13 cellular contexts compared by ENCODE assay signal in genomic region chr4:7295201-7295916, GRCh38.
DNase-seq lines count a peak whose midpoint lies in the region; ATAC-seq and TF ChIP-seq lines count a peak whose summit lies in the region.
"Had no signal": no experiment of that assay in that cellular context is flagged by ENCODE, and none has a peak within 500 bp of the region (broad histone marks: within the 10 kb centered on the region; RNA-seq: fewer than 3 reads in every experiment).

No MANE protein-coding gene starts in this region.

- no peak for TF ChIP-seq EP300 in ovary (IDR thresholded peaks at IDR 0.05)

- H3K27ac ChIP-seq in angular gyrus (ENCODE audit: low read depth, low read length), result peak overlapping the region; percentile 24
- peak overlapping the region in 2 of 10 donors; percentile 13 to 53 for H3K27ac ChIP-seq in heart right ventricle
- H3K27ac ChIP-seq in ovary, result no peak overlapping the region
- H3K27ac ChIP-seq: gastrocnemius medialis had no signal

- H3K4me3 Mint-ChIP-seq in activated T-cell treated with anti-CD3 and anti-CD28 coated beads, Interleukin-2, amount 50 U/mL, for 24 hours, result no peak overlapping the region
- H3K4me3 Mint-ChIP-seq: activated CD4-positive, alpha-beta T cell treated with anti-CD3 and anti-CD28 coated beads, Interleukin-2, amount 10 ng/mL, durations not matched to agents 24 days and 14 days had no signal

- H3K36me3 ChIP-seq in heart right ventricle (no peaks in the 10 kb centered on the region), ovary (no peaks in the 10 kb centered on the region)
- H3K36me3 ChIP-seq: gastrocnemius medialis had no signal

- H3K9me3 ChIP-seq in heart right ventricle (no peaks in the 10 kb centered on the region), ovary (no peaks in the 10 kb centered on the region)
- H3K9me3 ChIP-seq: gastrocnemius medialis had no signal

- TF ChIP-seq POLR2A in ovary (IDR thresholded peaks at IDR 0.05), result no peak

- intact Hi-C loops in heart right ventricle (cut with DNase I) (loop anchor here in 5 of 10 donors (1.0 to 5.0 kb wide), 3 partner anchors 103 kb away; partner anchors contain the start of gene SORCS2 (in 5 of the 5)), ovary (cut with DNase I) (loop anchor here in 3 of 4 donors (5.0 kb wide), 2 partner anchors 103 to 253 kb away; partner anchors contain the start of genes SORCS2 (in 3 of the 3) and TADA2B (in 1 of the 3))

- no peaks in the 10 kb centered on the region for H3K9me3 Mint-ChIP-seq in activated T-cell treated with anti-CD3 and anti-CD28 coated beads, Interleukin-2, amount 50 U/mL, for 24 hours
- H3K9me3 Mint-ChIP-seq: activated CD4-positive, alpha-beta T cell treated with anti-CD3 and anti-CD28 coated beads, Interleukin-2, amount 10 ng/mL, durations not matched to agents 24 days and 14 days; activated T-helper 2 cell treated with anti-CD3 and anti-CD28 coated beads, Interferon-gamma antibody, Interleukin-2, Interleukin-4, amounts not matched to agents 10 μg/mL and 5 μg/mL and 100 μg/mL, durations not matched to agents 14 hours and 24 hours and 36 hours had no signal

- no peaks in the 10 kb centered on the region for H3K4me1 Mint-ChIP-seq in activated T-cell treated with anti-CD3 and anti-CD28 coated beads, Interleukin-2, amount 50 U/mL, for 24 hours (ENCODE audit: low read depth)
- H3K4me1 Mint-ChIP-seq: activated CD4-positive, alpha-beta T cell treated with anti-CD3 and anti-CD28 coated beads, Interleukin-2, amount 10 ng/mL, durations not matched to agents 24 days and 14 days had no signal

- H3K27me3 ChIP-seq in heart right ventricle (peaks cover 0 to 14% (median 0%) of the 10 kb centered on the region in 7 donors), ovary (no peaks in the 10 kb centered on the region)

- peak in 1 of 9 donors; percentile 9 for TF ChIP-seq CTCF in heart right ventricle (IDR thresholded peaks at IDR 0.05)
- no peak for TF ChIP-seq CTCF in ovary (IDR thresholded peaks at IDR 0.05)

- H3K4me1 ChIP-seq in heart right ventricle (peaks cover 4 to 20% (median 14%) of the 10 kb centered on the region in 9 donors), ovary (ENCODE audit: insufficient read depth) (peaks cover 4% of the 10 kb centered on the region)
- H3K4me1 ChIP-seq: gastrocnemius medialis had no signal

- no peak overlapping the region for H3K27ac Mint-ChIP-seq in activated T-cell treated with anti-CD3 and anti-CD28 coated beads, Interleukin-2, amount 50 U/mL, for 24 hours
- H3K27ac Mint-ChIP-seq: activated CD4-positive, alpha-beta T cell treated with anti-CD3 and anti-CD28 coated beads, Interleukin-2, amount 10 ng/mL, durations not matched to agents 24 days and 14 days; activated T-helper 2 cell treated with anti-CD3 and anti-CD28 coated beads, Interferon-gamma antibody, Interleukin-2, Interleukin-4, amounts not matched to agents 10 μg/mL and 5 μg/mL and 100 μg/mL, durations not matched to agents 14 hours and 24 hours and 36 hours had no signal

- DNase-seq in GM03348 (ENCODE audit: low spot score) (peak; percentile 40), heart right ventricle (peak; percentile 55 to 67), ovary (peak; percentile 59 to 76 (median 68)), NCI-H524 (lab: John Stamatoyannopoulos, UW) (no peak), DMS79 treated with DMSO at 0.1 percent for 48 hours (lab: John Stamatoyannopoulos, UW) (no peak), NCI-H1436 treated with DMSO at 0.1 percent for 48 hours (lab: John Stamatoyannopoulos, UW) (no peak)
- DNase-seq in activated T-cell treated with anti-CD3 and anti-CD28 coated beads, Interleukin-2, amount 50 U/mL, for 24 hours, result no peak
- DNase-seq: activated CD4-positive, alpha-beta T cell treated with anti-CD3 and anti-CD28 coated beads, Interleukin-2, amount 10 ng/mL, durations not matched to agents 24 days and 14 days; gastrocnemius medialis; mesendoderm; trophoblast cell had no signal

- no peaks in the 10 kb centered on the region for H3K36me3 Mint-ChIP-seq in activated T-cell treated with anti-CD3 and anti-CD28 coated beads, Interleukin-2, amount 50 U/mL, for 24 hours (ENCODE audit: low read depth)

- peaks cover 20% of the 10 kb centered on the region for H3K27me3 Mint-ChIP-seq in activated T-cell treated with anti-CD3 and anti-CD28 coated beads, Interleukin-2, amount 50 U/mL, for 24 hours
- H3K27me3 Mint-ChIP-seq: activated CD4-positive, alpha-beta T cell treated with anti-CD3 and anti-CD28 coated beads, Interleukin-2, amount 10 ng/mL, durations not matched to agents 24 days and 14 days had no signal

- 29 to 44% methylated on average over 21 to 22 of the region's 22 CpGs for WGBS in heart right ventricle, 2 donors
- 23 to 40% (median 34%) methylated on average over 16 to 22 of the region's 22 CpGs for WGBS in ovary, 3 donors

- H3K4me3 ChIP-seq in heart right ventricle (peak overlapping the region in 6 of 10 donors; percentile 7 to 24 (median 18)), ovary (no peak overlapping the region)
- H3K4me3 ChIP-seq: gastrocnemius medialis had no signal

- peak; percentile 29 to 76 (median 62) for ATAC-seq in heart right ventricle

Comparison
In these comparisons a context has a peak if more than half of its experiments do, and no peak if none do; other contexts are left out.
1. DNase-seq: peak in GM03348 (single experiment), heart right ventricle (2 of 2) and ovary (5 of 5); none in activated T-cell treated with anti-CD3 and anti-CD28 coated beads, Interleukin-2, amount 50 U/mL, for 24 hours (single experiment), NCI-H524 (0 of 2), DMS79 treated with DMSO at 0.1 percent for 48 hours (single experiment) and NCI-H1436 treated with DMSO at 0.1 percent for 48 hours (single experiment).